Comparison of ENCODE assay signal across 8 cellular contexts in genomic region chr6:83514877-83515466, GRCh38. TPM values are rescaled to one million over a fixed set of nuclear protein-coding genes. Genes with fewer than 3 reads are reported as not detected.
A peak's percentile ranks its signal among the peaks of the same experiment; 100 is the strongest.
DNase-seq lines count a peak whose midpoint lies in the region; TF ChIP-seq lines count a peak whose summit lies in the region.

No MANE protein-coding gene starts in this region.

- H3K4me2 ChIP-seq in fibroblast of lung (ENCODE audit: extremely low read depth, insufficient read depth, low read length) = no peak overlapping the region

- peak; percentile 17 for DNase-seq in activated CD4-positive, alpha-beta T cell treated with anti-CD3 and anti-CD28 coated beads for 48 hours
- no peak for DNase-seq in activated CD4-positive, alpha-beta T cell treated with anti-CD3 and anti-CD28 coated beads for 1 hour
- DNase-seq in GM20000 (ENCODE audit: low spot score) (peak; percentile 49), LNCaP clone FGC (ENCODE audit: low read depth) (peak; percentile 43), SKM-1 treated with dmso at 0.1 percent for 144 hours (lab: John Stamatoyannopoulos, UW; ENCODE audit: unreplicated experiment) (peak; percentile 21), fibroblast of lung (ENCODE audit: low read depth in 2 of 2) (peak; percentile 51 to 81), pons (ENCODE audit: low spot score) (peak; percentile 79)
- no peak for DNase-seq in activated T-cell treated with anti-CD3 and anti-CD28 coated beads, Interleukin-2, amount 50 U/mL, for 1 hour

- H3K27me3 ChIP-seq in fibroblast of lung (ENCODE audit: control insufficient read depth, insufficient read depth, low read length) = no peaks in the 10 kb centered on the region

- H3K79me2 ChIP-seq in fibroblast of lung (ENCODE audit: control insufficient read depth, insufficient read depth, low read length) = no peaks in the 10 kb centered on the region

- H3K4me1 ChIP-seq in fibroblast of lung (ENCODE audit: control insufficient read depth, extremely low read depth, insufficient read depth, low read length) = no peaks in the 10 kb centered on the region

- no peak overlapping the region for H3K27ac ChIP-seq in fibroblast of lung (ENCODE audit: insufficient read depth, low read length)

- TF ChIP-seq CTCF in GM20000 (IDR thresholded peaks at IDR 0.05; ENCODE audit: extremely low read depth, missing control alignments) (peak; percentile 54), LNCaP clone FGC (IDR thresholded peaks at IDR 0.05; ENCODE audit: control insufficient read depth, extremely low read depth, insufficient read depth) (peak; percentile 76), fibroblast of lung (conservative IDR thresholded peaks at IDR 0.05 in 1 of 2, IDR thresholded peaks at IDR 0.05 in 1 of 2; ENCODE audit: low read depth in 1 of 2, low read length in 2 of 2) (peak; percentile 91 to 94)

- H3K4me3 ChIP-seq in LNCaP clone FGC (ENCODE audit: low read depth, low read length) (no peak overlapping the region), fibroblast of lung (replicated peaks in 1 of 4; ENCODE audit: control extremely low read depth in 1 of 4, insufficient read depth in 1 of 4, low read depth in 3 of 4, low read length in 4 of 4) (peak overlapping the region in 1 of 4 experiments; percentile 78)

- no peak overlapping the region for H2AFZ ChIP-seq in fibroblast of lung (ENCODE audit: low read length)

- no peaks in the 10 kb centered on the region for H3K9me3 ChIP-seq in fibroblast of lung (ENCODE audit: control insufficient read depth, insufficient read depth, low read depth, low read length)

- H3K36me3 ChIP-seq in fibroblast of lung (ENCODE audit: control insufficient read depth, insufficient read depth, low read length) = no peaks in the 10 kb centered on the region

- no peaks in the 10 kb centered on the region for H4K20me1 ChIP-seq in fibroblast of lung (ENCODE audit: control insufficient read depth, extremely low read depth, insufficient read depth, low read length)

- no peak overlapping the region for H3K9ac ChIP-seq in fibroblast of lung (ENCODE audit: insufficient read depth, low read length)

RNA-seq across cellular contexts. Expression of gene PRSS35, which starts 2.6 kb away (rescaled TPM):
- total RNA-seq in fibroblast of lung = 5.1 and 6.8 TPM in 2 replicates
- polyA plus RNA-seq in fibroblast of lung = 4.1 and 7.4 TPM in 2 replicates
- polyA plus RNA-seq in fibroblast of lung (2012) = 3.3 and 6.1 TPM in 2 replicates
- polyA minus RNA-seq in fibroblast of lung (ENCODE audit: low replicate concordance) = not detected in 2 replicates

Comparison
In these comparisons a context has a peak if more than half of its experiments do, and no peak if none do; other contexts are left out.
1. DNase-seq: peak in activated CD4-positive, alpha-beta T cell treated with anti-CD3 and anti-CD28 coated beads for 48 hours (single experiment), GM20000 (single experiment), LNCaP clone FGC (single experiment), SKM-1 treated with dmso at 0.1 percent for 144 hours (single experiment), fibroblast of lung (2 of 2) and pons (single experiment); none in activated CD4-positive, alpha-beta T cell treated with anti-CD3 and anti-CD28 coated beads for 1 hour (single experiment) and activated T-cell treated with anti-CD3 and anti-CD28 coated beads, Interleukin-2, amount 50 U/mL, for 1 hour (single experiment).
2. Peak in every context shown above with its lines, with median percentiles within 50 percentile points of each other: CTCF ChIP-seq.